In genomic region chr16:16164244-16164643, GRCh38 we compare ENCODE assay signal across 29 cellular contexts. TPM values are rescaled to one million over a fixed set of nuclear protein-coding genes. Genes with fewer than 3 reads are reported as not detected.
"Had no signal": no experiment of that assay in that cellular context is flagged by ENCODE, and none has a peak within 500 bp of the region (broad histone marks: within the 10 kb centered on the region; RNA-seq: fewer than 3 reads in every experiment).

No MANE protein-coding gene starts in this region.

- H3K4me1 ChIP-seq: esophagus squamous epithelium, heart right ventricle, left lung, parathyroid adenoma, tibial nerve, upper lobe of left lung, uterus had no signal

- H3K79me2 ChIP-seq: parathyroid adenoma had no signal

- H3K36me3 ChIP-seq: esophagus squamous epithelium, heart right ventricle, thoracic aorta, tibial nerve, uterus had no signal

- H3K4me1 Mint-ChIP-seq: mesothelial cell of epicardium; naive B cell; neural crest cell; stimulated activated effector memory CD8-positive, alpha-beta T cell treated with anti-CD3 and anti-CD28 coated beads, Interleukin-12 subunit alpha, Interleukin-12 subunit beta, amount 100 ng/mL, for 72 hours had no signal

- H3K27me3 Mint-ChIP-seq: progenitor cell of endocrine pancreas had no signal

- H2AFZ ChIP-seq: parathyroid adenoma had no signal

- H3K27me3 ChIP-seq: esophagus squamous epithelium, heart right ventricle, left lung, neutrophil, tibial nerve, upper lobe of left lung, uterus had no signal

- H3K36me3 Mint-ChIP-seq: mesothelial cell of epicardium; natural killer cell treated with Interleukin-12 subunit alpha and Interleukin-12 subunit beta and Interleukin-15 and Interleukin-18, amount 100 ng/mL, for 72 hours; stimulated activated effector memory CD8-positive, alpha-beta T cell treated with anti-CD3 and anti-CD28 coated beads, Interleukin-12 subunit alpha, Interleukin-12 subunit beta, amount 100 ng/mL, for 72 hours had no signal

- H3K4me3 ChIP-seq: coronary artery, esophagus squamous epithelium, heart right ventricle, left lung, mucosa of descending colon, thoracic aorta, tibial nerve, upper lobe of left lung, uterus had no signal

- FAIRE-seq: endometrium, islet of Langerhans had no signal

- H3K9ac ChIP-seq: parathyroid adenoma had no signal

- H3K4me3 Mint-ChIP-seq: effector memory CD8-positive, alpha-beta T cell; mesothelial cell of epicardium; naive B cell; natural killer cell treated with Interleukin-12 subunit alpha and Interleukin-12 subunit beta and Interleukin-15 and Interleukin-18, amount 100 ng/mL, for 72 hours; neural crest cell; stimulated activated effector memory CD8-positive, alpha-beta T cell treated with anti-CD3 and anti-CD28 coated beads, Interleukin-12 subunit alpha, Interleukin-12 subunit beta, amount 100 ng/mL, for 72 hours had no signal

- H3K27ac ChIP-seq: coronary artery, esophagus squamous epithelium, heart right ventricle, left lung, neutrophil, parathyroid adenoma, thoracic aorta, tibial nerve, upper lobe of left lung, uterus had no signal

- H3K27ac Mint-ChIP-seq: effector memory CD8-positive, alpha-beta T cell; mesothelial cell of epicardium; naive B cell; natural killer cell treated with Interleukin-12 subunit alpha and Interleukin-12 subunit beta and Interleukin-15 and Interleukin-18, amount 100 ng/mL, for 72 hours; progenitor cell of endocrine pancreas; stimulated activated effector memory CD8-positive, alpha-beta T cell treated with anti-CD3 and anti-CD28 coated beads, Interleukin-12 subunit alpha, Interleukin-12 subunit beta, amount 100 ng/mL, for 72 hours had no signal

- H3K9me3 ChIP-seq: mucosa of descending colon, neutrophil, thoracic aorta had no signal

- ATAC-seq: effector memory CD8-positive, alpha-beta T cell; heart right ventricle; left cardiac atrium; left lung; mucosa of descending colon; natural killer cell treated with Interleukin-12 subunit alpha and Interleukin-12 subunit beta and Interleukin-15 and Interleukin-18, amount 100 ng/mL, for 72 hours; sciatic nerve; stimulated activated effector memory CD8-positive, alpha-beta T cell treated with anti-CD3 and anti-CD28 coated beads, Interleukin-12 subunit alpha, Interleukin-12 subunit beta, amount 100 ng/mL, for 72 hours; stimulated activated naive CD8-positive, alpha-beta T cell treated with anti-CD3 and anti-CD28 coated beads, Interleukin-15, Interleukin-2, amounts not matched to agents 100 U/mL and 50 U/mL, for 24 hours had no signal

- DNase-seq: effector memory CD8-positive, alpha-beta T cell; erythroblast; esophagus squamous epithelium; foreskin melanocyte; glutamatergic neuron; heart right ventricle; left cardiac atrium; left lung; mesenchymal stem cell; mucosa of descending colon; naive B cell; stimulated activated CD4-positive, alpha-beta T cell treated with anti-CD3 and anti-CD28 coated beads, Interleukin-2, amount 100 ng/mL, for 24 hours; stimulated activated CD4-positive, alpha-beta T cell treated with anti-CD3 and anti-CD28 coated beads, Interleukin-4, amount 100 ng/mL, for 24 hours; stimulated activated naive CD8-positive, alpha-beta T cell treated with anti-CD3 and anti-CD28 coated beads, Interleukin-15, Interleukin-2, amounts not matched to agents 100 U/mL and 50 U/mL, for 24 hours; upper lobe of left lung; uterus had no signal

- H3K9me3 Mint-ChIP-seq: effector memory CD8-positive, alpha-beta T cell; natural killer cell treated with Interleukin-12 subunit alpha and Interleukin-12 subunit beta and Interleukin-15 and Interleukin-18, amount 100 ng/mL, for 72 hours had no signal

RNA-seq across cellular contexts. Expression of gene ABCC6, which starts 59.0 kb away (rescaled TPM):
- total RNA-seq: natural killer cell treated with Interleukin-12 subunit alpha and Interleukin-12 subunit beta and Interleukin-15 and Interleukin-18, amount 100 ng/mL, for 72 hours had no signal
